In genomic region chr17:44386182-44386525, GRCh38 we compare ENCODE assay signal across 10 cellular contexts. TPM values are rescaled to one million over a fixed set of nuclear protein-coding genes. Genes with fewer than 3 reads are reported as not detected.
A peak's percentile ranks its signal among the peaks of the same experiment; 100 is the strongest.
DNase-seq lines count a peak whose midpoint lies in the region; ATAC-seq and TF ChIP-seq lines count a peak whose summit lies in the region.
"Had no signal": no experiment of that assay in that cellular context is flagged by ENCODE, and none has a peak within 500 bp of the region (broad histone marks: within the 10 kb centered on the region; RNA-seq: fewer than 3 reads in every experiment).

No MANE protein-coding gene starts in this region.

- H3K27ac Mint-ChIP-seq in activated T-cell treated with anti-CD3 and anti-CD28 coated beads, Interleukin-2, amount 50 U/mL, for 72 hours: no peak overlapping the region
- no peak overlapping the region for H3K27ac Mint-ChIP-seq in activated CD8-positive, alpha-beta T cell treated with anti-CD3 and anti-CD28 coated beads for 36 hours

- H3K4me1 Mint-ChIP-seq in activated T-cell treated with anti-CD3 and anti-CD28 coated beads, Interleukin-2, amount 50 U/mL, for 72 hours (ENCODE audit: low read depth): peaks cover 21% of the 10 kb centered on the region
- H3K4me1 Mint-ChIP-seq in activated CD8-positive, alpha-beta T cell treated with anti-CD3 and anti-CD28 coated beads for 36 hours (ENCODE audit: low read depth): peaks cover 11% of the 10 kb centered on the region

- H3K4me1 ChIP-seq in iPS-20b (ENCODE audit: insufficient read depth, low read length) (0 out of 2 replicates have a peak, but pooled peaks cover 3% of the 10 kb centered on the region), suprapubic skin (peaks cover 16% of the 10 kb centered on the region)

- ATAC-seq in activated T-cell treated with anti-CD3 and anti-CD28 coated beads, Interleukin-2, amount 50 U/mL, for 72 hours (replicated peaks in 1 of 2): no peak
- no peak for ATAC-seq in activated CD8-positive, alpha-beta T cell treated with anti-CD3 and anti-CD28 coated beads for 36 hours
- ATAC-seq in GM18502 (IDR thresholded peaks at IDR 0.05; ENCODE audit: poor library complexity, unreplicated experiment): no peak

- H3K4me3 Mint-ChIP-seq in activated T-cell treated with anti-CD3 and anti-CD28 coated beads, Interleukin-2, amount 50 U/mL, for 72 hours: peak overlapping the region; percentile 80 to 86
- H3K4me3 Mint-ChIP-seq in activated CD8-positive, alpha-beta T cell treated with anti-CD3 and anti-CD28 coated beads for 36 hours: peak overlapping the region; percentile 71

- H3K9me3 ChIP-seq in iPS-20b (ENCODE audit: insufficient read depth, low read depth, low read length) (no peaks in the 10 kb centered on the region), suprapubic skin (no peaks in the 10 kb centered on the region)
- H3K9me3 ChIP-seq: adrenal gland had no signal

- 40% methylated on average over 5 of the region's 10 CpGs for WGBS in suprapubic skin

- TF ChIP-seq CTCF in activated CD8-positive, alpha-beta T cell treated with anti-CD3 and anti-CD28 coated beads for 36 hours (IDR thresholded peaks at IDR 0.05): no peak
- no peak for TF ChIP-seq CTCF in suprapubic skin (IDR thresholded peaks at IDR 0.05)

- H3K27ac ChIP-seq in iPS-20b (ENCODE audit: low read length) (no peak overlapping the region), suprapubic skin (no peak overlapping the region)
- H3K27ac ChIP-seq: adrenal gland had no signal

- no peak for DNase-seq in activated T-cell treated with anti-CD3 and anti-CD28 coated beads, Interleukin-2, amount 50 U/mL, for 72 hours
- no peak for DNase-seq in activated T-cell treated with anti-CD3 and anti-CD28 coated beads, Interleukin-2, amount 50 U/mL, for 48 hours
- no peak for DNase-seq in activated CD8-positive, alpha-beta T cell treated with anti-CD3 and anti-CD28 coated beads for 36 hours
- DNase-seq in suprapubic skin (ENCODE audit: low spot score in 2 of 2) (peak in 1 of 2 donors; percentile 37), ureter (ENCODE audit: low spot score) (no peak), activated gamma-delta T cell (lab: John Stamatoyannopoulos, UW) (no peak)
- DNase-seq: DMS153 had no signal

- no peaks in the 10 kb centered on the region for H3K9me3 Mint-ChIP-seq in activated T-cell treated with anti-CD3 and anti-CD28 coated beads, Interleukin-2, amount 50 U/mL, for 72 hours
- no peaks in the 10 kb centered on the region for H3K9me3 Mint-ChIP-seq in activated CD8-positive, alpha-beta T cell treated with anti-CD3 and anti-CD28 coated beads for 36 hours

- H3K36me3 ChIP-seq in iPS-20b (ENCODE audit: insufficient read depth, low read depth, low read length): no peaks in the 10 kb centered on the region
- no peaks in the 10 kb centered on the region for H3K36me3 ChIP-seq in suprapubic skin
- H3K36me3 ChIP-seq: adrenal gland had no signal

- intact Hi-C loops in activated CD8-positive, alpha-beta T cell treated with anti-CD3 and anti-CD28 coated beads for 36 hours (cut with micrococcal nuclease): no loop called here

- TF ChIP-seq EP300 in suprapubic skin (IDR thresholded peaks at IDR 0.05): no peak

- CTCF ChIA-PET in activated CD8-positive, alpha-beta T cell treated with anti-CD3 and anti-CD28 coated beads for 36 hours (lab: Charles Lee): interaction anchor here (1.3 to 2.5 kb wide), 4 partner anchors 10 to 147 kb away, joined by 3 to 13 read pairs (median 4); no protein-coding TSS in a partner anchor

- TF ChIP-seq POLR2A in suprapubic skin (IDR thresholded peaks at IDR 0.05): no peak

- H3K27me3 Mint-ChIP-seq in activated T-cell treated with anti-CD3 and anti-CD28 coated beads, Interleukin-2, amount 50 U/mL, for 72 hours (ENCODE audit: low read depth): peaks cover 36% of the 10 kb centered on the region
- H3K27me3 Mint-ChIP-seq in activated CD8-positive, alpha-beta T cell treated with anti-CD3 and anti-CD28 coated beads for 36 hours: peaks cover 21% of the 10 kb centered on the region

- H3K27me3 ChIP-seq in iPS-20b (ENCODE audit: insufficient read depth, low read length): peaks cover 50% of the 10 kb centered on the region
- H3K27me3 ChIP-seq in suprapubic skin: peaks cover 9% of the 10 kb centered on the region

- POLR2A ChIA-PET in activated CD8-positive, alpha-beta T cell treated with anti-CD3 and anti-CD28 coated beads for 36 hours (lab: Charles Lee): interaction anchor here (1.2 kb wide), 1 partner anchor 9 kb away, joined by 5 read pairs; no protein-coding TSS in a partner anchor

- H3K36me3 Mint-ChIP-seq in activated T-cell treated with anti-CD3 and anti-CD28 coated beads, Interleukin-2, amount 50 U/mL, for 72 hours (ENCODE audit: insufficient read depth in 2 of 2): no peaks in the 10 kb centered on the region
- H3K36me3 Mint-ChIP-seq in activated CD8-positive, alpha-beta T cell treated with anti-CD3 and anti-CD28 coated beads for 36 hours (ENCODE audit: low read depth): no peaks in the 10 kb centered on the region

- peak overlapping the region; percentile 72; the same call in 1 of the 2 replicates for H3K4me3 ChIP-seq in iPS-20b (ENCODE audit: low read length)
- H3K4me3 ChIP-seq in suprapubic skin: peak overlapping the region; percentile 59

- H3K9ac ChIP-seq in iPS-20b (ENCODE audit: low read depth, low read length): no peak overlapping the region

RNA-seq across cellular contexts. Expression of gene ITGA2B, which starts 3.3 kb away (rescaled TPM):
- total RNA-seq in activated T-cell treated with anti-CD3 and anti-CD28 coated beads, Interleukin-2, amount 50 U/mL, for 72 hours: 1 to 10 TPM; 2.1 to 3.2 TPM
- 1 to 10 TPM; 1.1 to 1.7 TPM for total RNA-seq in activated CD8-positive, alpha-beta T cell treated with anti-CD3 and anti-CD28 coated beads for 36 hours
- total RNA-seq in suprapubic skin (under 1 TPM in 2 of 4 donors, not detected in 2; 0.45 to 0.48 TPM), ureter (1.1 TPM)

RNA-seq across cellular contexts. Expression of gene FAM171A2, which starts 22.5 kb away (rescaled TPM):
- under 1 TPM; 0.14 to 0.41 TPM for total RNA-seq in activated T-cell treated with anti-CD3 and anti-CD28 coated beads, Interleukin-2, amount 50 U/mL, for 72 hours
- total RNA-seq in activated CD8-positive, alpha-beta T cell treated with anti-CD3 and anti-CD28 coated beads for 36 hours: under 1 TPM; 0.43 to 0.78 TPM
- total RNA-seq in suprapubic skin: 1 to 10 TPM; 1.2 to 2.6 (median 1.5) TPM
- 0.78 TPM for total RNA-seq in ureter

RNA-seq across cellular contexts. Expression of gene GRN, which starts 41.1 kb away (rescaled TPM):
- 10 to 100 TPM; 57.8 to 58.7 TPM for total RNA-seq in activated T-cell treated with anti-CD3 and anti-CD28 coated beads, Interleukin-2, amount 50 U/mL, for 72 hours
- 10 to 100 TPM; 34.8 to 35.5 TPM for total RNA-seq in activated CD8-positive, alpha-beta T cell treated with anti-CD3 and anti-CD28 coated beads for 36 hours
- total RNA-seq in suprapubic skin (100 to 1,000 TPM; 294 to 451 (median 340) TPM), ureter (341 TPM)
